ENCODE assay signal across 8 cellular contexts in the genomic region with DNA sequence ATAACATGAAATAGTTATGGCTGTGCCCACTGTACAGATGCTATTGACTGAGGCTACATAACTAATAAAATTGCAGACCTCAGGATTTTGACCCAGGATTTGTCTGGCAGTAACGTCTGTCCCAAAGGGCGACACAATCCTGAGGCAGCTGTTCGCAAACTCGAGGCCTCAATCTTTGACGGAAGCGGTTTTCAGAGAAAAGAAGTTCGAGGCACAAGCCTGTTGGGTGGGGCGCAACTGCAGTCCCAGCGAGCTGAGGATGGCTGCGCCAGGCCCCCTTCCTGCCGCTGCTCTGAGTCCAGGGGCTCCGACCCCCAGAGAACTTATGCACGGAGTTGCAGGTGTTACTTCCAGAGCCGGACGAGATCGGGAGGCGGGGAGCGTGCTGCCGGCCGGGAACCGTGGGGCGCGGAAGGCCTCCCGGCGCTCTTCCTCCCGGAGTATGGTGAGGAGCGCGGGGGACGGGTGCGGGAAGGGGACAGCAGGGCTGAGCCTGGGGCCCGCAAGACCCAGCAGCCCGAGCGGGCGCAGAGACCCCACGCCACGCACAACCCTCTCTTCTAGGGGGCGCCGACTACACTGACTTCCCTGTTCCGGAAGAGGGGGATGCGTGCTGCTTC. TPM values are rescaled to one million over a fixed set of nuclear protein-coding genes. Genes with fewer than 3 reads are reported as not detected.
DNase-seq lines count a peak whose midpoint lies in the region; ATAC-seq, FAIRE-seq and TF ChIP-seq lines count a peak whose summit lies in the region.

PARP15 (plus strand) TSS at position 242 of the 620 bp plus-strand sequence; CDS start at position 260, 18 bp downstream.

- H2AFZ ChIP-seq in OCI-LY7 (ENCODE audit: low read length): peak within 1 kb of the TSS; percentile 82

- H3K79me2 ChIP-seq in OCI-LY7 (ENCODE audit: insufficient read depth, low read depth, low read length): no peaks in the 10 kb centered on the region

- H3K27ac Mint-ChIP-seq in CD4-positive, CD25-positive, alpha-beta regulatory T cell: peak within 1 kb of the TSS; percentile 98 to 100 (median 99)
- no peak within 1 kb of the TSS for H3K27ac Mint-ChIP-seq in brain

- DNase-seq in CD4-positive, CD25-positive, alpha-beta regulatory T cell: peak; percentile 13 to 80 (median 51)
- DNase-seq in OCI-LY7 (ENCODE audit: low spot score): peak; percentile 58
- DNase-seq in lower lobe of right lung: peak; percentile 51
- no peak for DNase-seq in stomach
- no peak for DNase-seq in HTR-8/SVneo (ENCODE audit: insufficient read length, low spot score)
- no peak for DNase-seq in HuH-7.5 (ENCODE audit: low spot score)
- no peak for DNase-seq in HEK293T (ENCODE audit: extremely low spot score)

- peaks cover under 1% of the 10 kb centered on the region for H3K27me3 Mint-ChIP-seq in CD4-positive, CD25-positive, alpha-beta regulatory T cell
- peaks cover 4% of the 10 kb centered on the region for H3K27me3 Mint-ChIP-seq in brain

- ATAC-seq in CD4-positive, CD25-positive, alpha-beta regulatory T cell (ENCODE audit: low read depth in 2 of 2): peak; percentile 57 to 66
- ATAC-seq in lower lobe of right lung: peak; percentile 52 to 73

- peaks cover 22% of the 10 kb centered on the region for H3K4me1 ChIP-seq in CD4-positive, CD25-positive, alpha-beta regulatory T cell (ENCODE audit: control insufficient read depth, insufficient read depth, low read length, poor library complexity, severe bottlenecking)
- peaks cover 69% of the 10 kb centered on the region for H3K4me1 ChIP-seq in OCI-LY7 (ENCODE audit: insufficient read depth, low read length, poor library complexity, severe bottlenecking)
- H3K4me1 ChIP-seq in lower lobe of right lung: peaks cover 30% of the 10 kb centered on the region
- H3K4me1 ChIP-seq in stomach: peaks cover 0 to 24% (median 12%) of the 10 kb centered on the region in 4 donors

- 4 to 15% (median 8%) methylated on average over 16 to 40 of the region's 40 CpGs for WGBS in stomach, 5 donors

- POLR2A ChIA-PET in OCI-LY7 (lab: Charles Lee) (interaction anchor here (1.6 kb wide), 1 partner anchor 102 kb away, joined by 4 read pairs; no protein-coding TSS in a partner anchor), HEK293T (lab: Yijun Ruan, JAX) (no interaction called here)

- TF ChIP-seq CTCF in OCI-LY7 (conservative IDR thresholded peaks at IDR 0.05; ENCODE audit: low read length): peak; percentile 55
- no peak for TF ChIP-seq CTCF in brain (conservative IDR thresholded peaks at IDR 0.05)
- TF ChIP-seq CTCF in lower lobe of right lung (IDR thresholded peaks at IDR 0.05): no peak
- TF ChIP-seq CTCF in stomach (IDR thresholded peaks at IDR 0.05): no peak

- BruUV-seq in OCI-LY7 (replicated peaks; lab: Mats Ljungman, UMichigan): no TSS peak

- H3K27ac ChIP-seq in CD4-positive, CD25-positive, alpha-beta regulatory T cell (ENCODE audit: insufficient read depth, low read length, poor library complexity, severe bottlenecking): peak within 1 kb of the TSS; percentile 74
- peak within 1 kb of the TSS; percentile 89 for H3K27ac ChIP-seq in OCI-LY7 (ENCODE audit: low read depth, low read length, poor library complexity, severe bottlenecking)
- peak within 1 kb of the TSS; percentile 79 for H3K27ac ChIP-seq in lower lobe of right lung
- peak within 1 kb of the TSS in 3 of 5 donors; percentile 30 to 71 (median 43) for H3K27ac ChIP-seq in stomach

- H3K4me3 ChIP-seq in CD4-positive, CD25-positive, alpha-beta regulatory T cell (ENCODE audit: low read depth, low read length): peak within 1 kb of the TSS; percentile 89
- peak within 1 kb of the TSS; percentile 55 for H3K4me3 ChIP-seq in OCI-LY7 (ENCODE audit: low read depth, low read length, poor library complexity, severe bottlenecking)
- H3K4me3 ChIP-seq in lower lobe of right lung: peak within 1 kb of the TSS; percentile 70
- peak within 1 kb of the TSS; percentile 43 to 54 (median 48) for H3K4me3 ChIP-seq in stomach

- H3K36me3 Mint-ChIP-seq in CD4-positive, CD25-positive, alpha-beta regulatory T cell: peaks cover 17% of the 10 kb centered on the region
- H3K36me3 Mint-ChIP-seq in brain: no peaks in the 10 kb centered on the region

- H3K36me3 ChIP-seq in CD4-positive, CD25-positive, alpha-beta regulatory T cell (ENCODE audit: control insufficient read depth, insufficient read depth, low read length): peaks cover 13% of the 10 kb centered on the region
- H3K36me3 ChIP-seq in OCI-LY7 (ENCODE audit: insufficient read depth, low read length) (no peaks in the 10 kb centered on the region; the same call in 1 of the 2 replicates), lower lobe of right lung (peaks cover 23% of the 10 kb centered on the region), stomach (peaks cover 0 to 18% (median 15%) of the 10 kb centered on the region in 4 donors)

- no peaks in the 10 kb centered on the region for H3K9me2 ChIP-seq in OCI-LY7 (ENCODE audit: insufficient read depth, low read length)

- H3K4me1 Mint-ChIP-seq in CD4-positive, CD25-positive, alpha-beta regulatory T cell: peaks cover 29 to 75% (median 51%) of the 10 kb centered on the region in 4 donors
- H3K4me1 Mint-ChIP-seq in brain: peaks cover 9% of the 10 kb centered on the region

- TF ChIP-seq EP300 in stomach (IDR thresholded peaks at IDR 0.05): no peak

- H3K9me3 ChIP-seq in CD4-positive, CD25-positive, alpha-beta regulatory T cell (ENCODE audit: control insufficient read depth in 2 of 2, low read length in 2 of 2): peaks cover 15 to 16% of the 10 kb centered on the region in 2 experiments
- H3K9me3 ChIP-seq in OCI-LY7 (ENCODE audit: low read length) (peaks cover 20% of the 10 kb centered on the region), lower lobe of right lung (peaks cover 11% of the 10 kb centered on the region), stomach (peaks cover 0 to 14% (median 11%) of the 10 kb centered on the region in 4 donors)

- FAIRE-seq in HTR-8/SVneo (lab: Jason Lieb, UNC): no peak

- no peaks in the 10 kb centered on the region for H4K20me1 ChIP-seq in OCI-LY7 (ENCODE audit: insufficient read depth, low read length)

- no peak for TF ChIP-seq POLR2A in stomach (IDR thresholded peaks at IDR 0.05)

- H3K4me2 ChIP-seq in OCI-LY7 (ENCODE audit: low read length): peak within 1 kb of the TSS; percentile 89

- peaks cover 3 to 14% (median 4%) of the 10 kb centered on the region in 7 donors for H3K9me3 Mint-ChIP-seq in CD4-positive, CD25-positive, alpha-beta regulatory T cell
- H3K9me3 Mint-ChIP-seq in brain: peaks cover 5 to 19% (median 12%) of the 10 kb centered on the region in 5 experiments

- CTCF ChIA-PET in OCI-LY7 (lab: Charles Lee; ENCODE audit: unreplicated experiment) (no interaction called here), HEK293T (lab: Yijun Ruan, JAX) (no interaction called here)

- intact Hi-C loops in OCI-LY7 (cut with micrococcal nuclease; ENCODE audit: unreplicated experiment): no loop called here
- intact Hi-C loops in lower lobe of right lung (cut with DNase I): no loop called here
- intact Hi-C loops in stomach (cut with DNase I; ENCODE audit: low total_unique reads): no loop called here

- no peaks in the 10 kb centered on the region for H3K27me3 ChIP-seq in CD4-positive, CD25-positive, alpha-beta regulatory T cell (ENCODE audit: control insufficient read depth, insufficient read depth, low read length)
- H3K27me3 ChIP-seq in lower lobe of right lung (ENCODE audit: low read depth): no peaks in the 10 kb centered on the region
- H3K27me3 ChIP-seq in stomach: peaks cover 0 to 4% (median 0%) of the 10 kb centered on the region in 3 donors

- H3K4me3 Mint-ChIP-seq in CD4-positive, CD25-positive, alpha-beta regulatory T cell: peak within 1 kb of the TSS; percentile 93 to 100 (median 99)
- peak within 1 kb of the TSS in 3 of 5 experiments; percentile 34 to 67 (median 37) for H3K4me3 Mint-ChIP-seq in brain

TF ChIP-seq in HEK293T, 16 proteins besides CTCF, POLR2A, EP300 and RAD21:
- TF ChIP-seq HDGF (IDR thresholded peaks at IDR 0.05; ENCODE audit: borderline replicate concordance): no peak
TF ChIP-seq in HEK293T: peak in this region for 0.

RNA-seq across cellular contexts. Expression of gene PARP15, which starts in this region (rescaled TPM):
- 87.0 TPM for total RNA-seq in CD4-positive, CD25-positive, alpha-beta regulatory T cell
- polyA plus RNA-seq in CD4-positive, CD25-positive, alpha-beta regulatory T cell: 10 to 100 TPM in 1 of 4 donors, 1 to 10 TPM in 3; 5.2 to 10.7 (median 7.6) TPM
- total RNA-seq in OCI-LY7 (2014; rRNA removed; shearing (Covaris generic)): 3.3 and 3.4 TPM in 2 replicates
- total RNA-seq in OCI-LY7 (2022) (0.70 and 0.81 TPM in 2 replicates), lower lobe of right lung (11.4 TPM), stomach (1 to 10 TPM in 4 of 5 donors, not detected in 1; 1.2 to 4.5 (median 1.9) TPM)
- polyA plus RNA-seq in brain (ENCODE audit: insufficient read depth, low read depth, low replicate concordance) (not detected), stomach (1 to 10 TPM in 2 of 3 donors, under 1 TPM in 1; 0.25 to 1.3 (median 1.2) TPM)

Comparison
In these comparisons a context has a peak if more than half of its experiments do, and no peak if none do; other contexts are left out.
1. DNase-seq: peak in CD4-positive, CD25-positive, alpha-beta regulatory T cell (3 of 3), OCI-LY7 (single experiment) and lower lobe of right lung (single experiment); none in stomach (single experiment), HTR-8/SVneo (single experiment), HuH-7.5 (single experiment) and HEK293T (single experiment).
2. H3K27ac Mint-ChIP-seq: peak in CD4-positive, CD25-positive, alpha-beta regulatory T cell (3 of 3); none in brain (0 of 5).
3. Peak in every context shown above with its lines, with median percentiles within 50 percentile points of each other: H3K27ac ChIP-seq and H3K4me3 ChIP-seq.